ENCODE assay signal across 8 cellular contexts in genomic region chr2:24970483-24971299, GRCh38. TPM values are rescaled to one million over a fixed set of nuclear protein-coding genes. Genes with fewer than 3 reads are reported as not detected.
A peak's percentile ranks its signal among the peaks of the same experiment; 100 is the strongest.
DNase-seq lines count a peak whose midpoint lies in the region; ATAC-seq and TF ChIP-seq lines count a peak whose summit lies in the region.

No MANE protein-coding gene starts in this region.

- peaks cover 0 to 14% of the 10 kb centered on the region in 2 donors for H3K36me3 ChIP-seq in left lung
- peaks cover 6% of the 10 kb centered on the region for H3K36me3 ChIP-seq in thymus (ENCODE audit: control insufficient read depth, insufficient read depth)

- ATAC-seq in CD4-positive, alpha-beta T cell (ENCODE audit: poor library complexity): no peak
- no peak for ATAC-seq in left lung

- TF ChIP-seq CTCF in CD4-positive, alpha-beta T cell (IDR thresholded peaks at IDR 0.05): no peak
- TF ChIP-seq CTCF in astrocyte of the spinal cord (IDR thresholded peaks at IDR 0.05; ENCODE audit: low read depth, low read length) (no peak), left lung (IDR thresholded peaks at IDR 0.05) (no peak)

- CTCF ChIA-PET in CD4-positive, alpha-beta T cell (lab: Charles Lee): interaction anchor here (0.9 kb wide), 1 partner anchor 178 kb away, joined by 3 read pairs; the partner anchor contains the start of genes CENPO and PTRHD1

- POLR2A ChIA-PET in CD4-positive, alpha-beta T cell (lab: Charles Lee): interaction anchor here (0.9 to 1.1 kb wide), 2 partner anchors 10 to 51 kb away, joined by 3 to 4 read pairs; partner anchors contain the start of gene ADCY3

- no peaks in the 10 kb centered on the region for H3K27me3 ChIP-seq in CD4-positive, alpha-beta T cell (ENCODE audit: control insufficient read depth, insufficient read depth, low read length)
- H3K27me3 ChIP-seq in left lung (no peaks in the 10 kb centered on the region), thymus (ENCODE audit: control insufficient read depth, insufficient read depth) (no peaks in the 10 kb centered on the region)

- peaks cover 32% of the 10 kb centered on the region for H3K4me1 Mint-ChIP-seq in CD4-positive, alpha-beta T cell (ENCODE audit: low read depth)

- intact Hi-C loops in CD4-positive, alpha-beta T cell (cut with DNase I, micrococcal nuclease): loop anchor here (1.0 to 10.0 kb wide), 5 partner anchors 50 to 1067 kb away; partner anchors contain the start of genes ADCY3 (in 1 of the 2) and DTNB (in 1 of the 2)
- intact Hi-C loops in left lung (cut with DNase I): loop anchor here in 1 of 2 donors (10.0 kb wide), 1 partner anchor 224 kb away; no protein-coding TSS in a partner anchor

- H3K4me3 ChIP-seq in astrocyte of the spinal cord (ENCODE audit: low read depth, low read length) (peak overlapping the region; percentile 85), left lung (peak overlapping the region; percentile 57 to 72), thymus (ENCODE audit: low read length) (peak overlapping the region; percentile 77)

- H3K27ac Mint-ChIP-seq in CD4-positive, alpha-beta T cell: peak overlapping the region; percentile 100

- H3K36me3 Mint-ChIP-seq in CD4-positive, alpha-beta T cell (ENCODE audit: low read depth): peaks cover 37% of the 10 kb centered on the region

- no peaks in the 10 kb centered on the region for H3K27me3 Mint-ChIP-seq in CD4-positive, alpha-beta T cell

- peak overlapping the region; percentile 97 for H3K4me3 Mint-ChIP-seq in CD4-positive, alpha-beta T cell

- H3K4me1 ChIP-seq in left lung (peaks cover 5 to 13% of the 10 kb centered on the region in 2 donors), thymus (ENCODE audit: control insufficient read depth, insufficient read depth, low read length) (peaks cover 4% of the 10 kb centered on the region)

- WGBS in thymus: 71% methylated on average over 30 of the region's 30 CpGs

- in situ Hi-C loops in astrocyte of the spinal cord (cut with HindIII; ENCODE audit: low sequenced_read_pairs): no loop called here

- H3K27ac ChIP-seq in CD4-positive, alpha-beta T cell (ENCODE audit: low read depth, low read length): peak overlapping the region; percentile 99
- H3K27ac ChIP-seq in left lung: peak overlapping the region; percentile 99
- peak overlapping the region; percentile 100 for H3K27ac ChIP-seq in thymus (ENCODE audit: low read depth)

- DNase-seq in CD4-positive, alpha-beta T cell: no peak
- DNase-seq in KG1 (lab: John Stamatoyannopoulos, UW) (peak; percentile 57), astrocyte of the spinal cord (ENCODE audit: low read depth, low spot score) (no peak), left lung (no peak), SW 1271 (lab: John Stamatoyannopoulos, UW) (no peak), DMS53 treated with DMSO at 0.1 percent for 48 hours (lab: John Stamatoyannopoulos, UW; ENCODE audit: unreplicated experiment) (no peak)
- DNase-seq in activated effector memory CD4-positive, alpha-beta T cell treated with anti-CD3 and anti-CD28 coated beads, Interleukin-2, amount 50 U/mL, for 16 hours: no peak

- H3K9me3 ChIP-seq in CD4-positive, alpha-beta T cell (ENCODE audit: control insufficient read depth, low read length): no peaks in the 10 kb centered on the region
- H3K9me3 ChIP-seq in left lung: no peaks in the 10 kb centered on the region
- H3K9me3 ChIP-seq in thymus (ENCODE audit: control insufficient read depth): no peaks in the 10 kb centered on the region

- H3K9me3 Mint-ChIP-seq in CD4-positive, alpha-beta T cell: no peaks in the 10 kb centered on the region

RNA-seq across cellular contexts. Expression of gene DNAJC27, which starts 1.1 kb away (rescaled TPM):
- total RNA-seq in CD4-positive, alpha-beta T cell: 10 to 100 TPM; 20.0 to 23.1 TPM
- total RNA-seq in left lung: 1 to 10 TPM; 4.9 to 5.0 TPM
- polyA plus RNA-seq in thymus: 5.2 TPM

RNA-seq across cellular contexts. Expression of gene ADCY3, which starts 50.7 kb away (rescaled TPM):
- total RNA-seq in CD4-positive, alpha-beta T cell: 10 to 100 TPM; 28.1 to 31.4 TPM
- total RNA-seq in left lung: 10 to 100 TPM; 47.1 to 50.5 TPM
- 37.1 TPM for polyA plus RNA-seq in thymus
